ENCODE assay signal across 19 cellular contexts in the genomic region with DNA sequence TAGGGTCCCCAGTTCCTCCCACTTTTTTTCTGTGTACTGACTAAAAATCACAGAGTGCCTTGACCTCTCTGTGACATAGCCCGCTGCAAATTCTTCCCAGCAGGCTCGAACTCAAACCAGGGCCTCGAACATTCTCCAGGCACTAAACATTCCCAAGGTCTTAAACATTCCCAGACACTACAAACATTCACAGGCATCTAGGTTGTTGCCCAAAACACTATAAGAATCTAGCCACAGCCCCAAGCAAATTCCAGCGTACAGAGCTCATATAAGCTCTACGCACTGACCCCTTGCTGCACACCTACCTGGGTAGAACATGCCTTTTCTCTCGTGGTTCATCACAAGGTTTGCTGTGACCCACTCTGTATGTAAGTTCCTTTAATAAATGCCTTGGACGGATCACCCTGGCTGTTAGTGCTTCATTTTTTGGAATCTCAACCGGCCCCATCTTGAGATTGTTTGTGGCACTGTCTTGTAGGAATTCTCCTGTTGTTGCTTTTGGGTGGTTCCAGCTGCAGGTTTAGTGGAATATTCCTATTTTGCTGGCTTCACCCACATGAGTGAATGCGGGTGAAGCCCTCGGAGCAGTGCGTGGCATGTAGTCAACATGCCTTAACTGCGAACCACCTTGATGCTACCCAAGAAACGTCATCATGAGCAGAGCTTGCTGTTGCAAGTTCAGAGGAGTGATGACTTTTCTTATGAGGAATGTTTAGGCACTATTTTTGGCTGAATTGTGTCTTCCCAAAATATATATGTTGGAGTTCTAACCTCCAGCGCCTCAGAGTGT.
DNase-seq lines count a peak whose midpoint lies in the region; ATAC-seq, FAIRE-seq and TF ChIP-seq lines count a peak whose summit lies in the region.
"Had no signal": no experiment of that assay in that cellular context is flagged by ENCODE, and none has a peak within 500 bp of the region (broad histone marks: within the 10 kb centered on the region; RNA-seq: fewer than 3 reads in every experiment).

No MANE protein-coding gene starts in this region.

- no peak for TF ChIP-seq CTCF in GM23338 (conservative IDR thresholded peaks at IDR 0.05; ENCODE audit: low read depth in 2 of 2)
- TF ChIP-seq CTCF in astrocyte (IDR thresholded peaks at IDR 0.05; ENCODE audit: insufficient read depth, low read depth, low read length) = no peak
- TF ChIP-seq CTCF in sigmoid colon (IDR thresholded peaks at IDR 0.05) = no peak

- H3K79me2 ChIP-seq in GM23338 (replicated peaks; ENCODE audit: insufficient read depth) (no peaks in the 10 kb centered on the region), astrocyte (ENCODE audit: insufficient read depth, low read length) (no peaks in the 10 kb centered on the region), trophoblast cell (ENCODE audit: control insufficient read depth, insufficient read depth, low read length, poor library complexity) (peaks cover 1% of the 10 kb centered on the region)

- no peak for TF ChIP-seq EP300 in sigmoid colon (IDR thresholded peaks at IDR 0.05)

- H3K4me1 Mint-ChIP-seq in GM23338 (peaks cover 21% of the 10 kb centered on the region; the same call in 2 of the 3 replicates), astrocyte (ENCODE audit: low read depth, unreplicated experiment) (peaks cover 25% of the 10 kb centered on the region)
- H3K4me1 Mint-ChIP-seq in stimulated activated effector memory CD8-positive, alpha-beta T cell treated with anti-CD3 and anti-CD28 coated beads, Interleukin-12 subunit alpha, Interleukin-12 subunit beta, amount 100 ng/mL, for 72 hours = no peaks in the 10 kb centered on the region
- H3K4me1 Mint-ChIP-seq: CD4-positive, alpha-beta memory T cell had no signal

- no peak overlapping the region for H2AFZ ChIP-seq in GM23338
- H2AFZ ChIP-seq in astrocyte (ENCODE audit: low read depth, low read length) = no peak overlapping the region
- H2AFZ ChIP-seq in trophoblast cell (ENCODE audit: insufficient read depth, low read length, poor library complexity) = no peak overlapping the region

- no peak overlapping the region for H4K12ac ChIP-seq in trophoblast cell (ENCODE audit: low read depth, low read length)

- H3K23ac ChIP-seq in trophoblast cell (ENCODE audit: low read length) = no peak overlapping the region

- H3K36me3 Mint-ChIP-seq in GM23338 (ENCODE audit: low read depth) (no peaks in the 10 kb centered on the region), astrocyte (ENCODE audit: low read depth, unreplicated experiment) (no peaks in the 10 kb centered on the region)
- H3K36me3 Mint-ChIP-seq in stimulated activated effector memory CD8-positive, alpha-beta T cell treated with anti-CD3 and anti-CD28 coated beads, Interleukin-12 subunit alpha, Interleukin-12 subunit beta, amount 100 ng/mL, for 72 hours = no peaks in the 10 kb centered on the region
- H3K36me3 Mint-ChIP-seq: CD4-positive, alpha-beta memory T cell had no signal

- H3F3A ChIP-seq in GM23338 (replicated peaks; ENCODE audit: low read depth) = no peaks in the 10 kb centered on the region

- H3K9ac ChIP-seq in astrocyte (ENCODE audit: low read length) (no peak overlapping the region), trophoblast cell (ENCODE audit: low read length) (no peak overlapping the region)

- peak overlapping the region; percentile 91 for H2BK12ac ChIP-seq in trophoblast cell (ENCODE audit: low read length)

- H3K27me3 ChIP-seq in GM23338 (ENCODE audit: insufficient read depth) (no peaks in the 10 kb centered on the region), astrocyte (ENCODE audit: insufficient read depth, low read length) (no peaks in the 10 kb centered on the region), trophoblast cell (ENCODE audit: insufficient read depth, low read length) (no peaks in the 10 kb centered on the region), sigmoid colon (no peaks in the 10 kb centered on the region)

- H2BK120ac ChIP-seq in trophoblast cell (ENCODE audit: insufficient read depth, low read length, poor library complexity) = peak overlapping the region; percentile 93

- H3K4me2 ChIP-seq in GM23338 (no peak overlapping the region), astrocyte (ENCODE audit: low read length) (no peak overlapping the region), trophoblast cell (ENCODE audit: low read length) (peak overlapping the region; percentile 26)

- no peaks in the 10 kb centered on the region for H4K20me1 ChIP-seq in GM23338 (replicated peaks; ENCODE audit: insufficient read depth)
- H4K20me1 ChIP-seq in astrocyte (ENCODE audit: insufficient read depth, low read length) = no peaks in the 10 kb centered on the region

- peak overlapping the region; percentile 86 for H3K14ac ChIP-seq in trophoblast cell (ENCODE audit: low read length)

- no peaks in the 10 kb centered on the region for H3K9me3 Mint-ChIP-seq in GM23338
- no peaks in the 10 kb centered on the region for H3K9me3 Mint-ChIP-seq in astrocyte (ENCODE audit: unreplicated experiment)
- H3K9me3 Mint-ChIP-seq in stimulated activated effector memory CD8-positive, alpha-beta T cell treated with anti-CD3 and anti-CD28 coated beads, Interleukin-12 subunit alpha, Interleukin-12 subunit beta, amount 100 ng/mL, for 72 hours = no peaks in the 10 kb centered on the region

- WGBS in trophoblast cell (ENCODE audit: extremely low coverage, insufficient coverage, insufficient read length) = no CpG with 5 or more reads among the region's 14 CpGs
- WGBS in sigmoid colon, 2 donors = 92 to 93% methylated on average over 14 of the region's 14 CpGs

- H3K4me3 Mint-ChIP-seq in GM23338 (no peak overlapping the region), astrocyte (ENCODE audit: unreplicated experiment) (no peak overlapping the region)
- no peak overlapping the region for H3K4me3 Mint-ChIP-seq in stimulated activated effector memory CD8-positive, alpha-beta T cell treated with anti-CD3 and anti-CD28 coated beads, Interleukin-12 subunit alpha, Interleukin-12 subunit beta, amount 100 ng/mL, for 72 hours
- H3K4me3 Mint-ChIP-seq: CD4-positive, alpha-beta memory T cell had no signal

- no peaks in the 10 kb centered on the region for H3K27me3 Mint-ChIP-seq in GM23338 (ENCODE audit: insufficient read depth, low read depth, poor library complexity)
- no peaks in the 10 kb centered on the region for H3K27me3 Mint-ChIP-seq in astrocyte (ENCODE audit: low read depth, unreplicated experiment)
- H3K27me3 Mint-ChIP-seq: CD4-positive, alpha-beta memory T cell had no signal

- intact Hi-C loops in Right ventricle myocardium superior (cut with DNase I) (no loop called here), sigmoid colon (cut with DNase I) (no loop called here)

- ATAC-seq in GM23338 (no peak), Right ventricle myocardium superior (ENCODE audit: poor library complexity) (no peak)
- no peak for ATAC-seq in stimulated activated effector memory CD8-positive, alpha-beta T cell treated with anti-CD3 and anti-CD28 coated beads, Interleukin-12 subunit alpha, Interleukin-12 subunit beta, amount 100 ng/mL, for 72 hours

- H2AK5ac ChIP-seq in trophoblast cell (ENCODE audit: low read length) = peak overlapping the region; percentile 87

- H3K4ac ChIP-seq in trophoblast cell (ENCODE audit: low read depth, low read length) = peak overlapping the region; percentile 68

- H3K4me1 ChIP-seq in GM23338 (ENCODE audit: insufficient read depth) (peaks cover 14% of the 10 kb centered on the region; the same call in 1 of the 2 replicates), astrocyte (ENCODE audit: insufficient read depth, low read length) (no peaks in the 10 kb centered on the region), trophoblast cell (ENCODE audit: control insufficient read depth in 1 of 2, insufficient read depth in 2 of 2, low read length in 2 of 2) (peaks cover 10 to 12% of the 10 kb centered on the region in 2 experiments), sigmoid colon (no peaks in the 10 kb centered on the region)
- H3K4me1 ChIP-seq: Caco-2 had no signal

- peak; percentile 1 for DNase-seq in GM23338 (ENCODE audit: low spot score)
- DNase-seq in astrocyte (ENCODE audit: low read depth) = no peak
- peak; percentile 96 for DNase-seq in islet precursor cell
- DNase-seq in trophoblast cell = peak; percentile 96 to 98
- DNase-seq in Right ventricle myocardium superior = no peak
- no peak for DNase-seq in COR-L47 (lab: John Stamatoyannopoulos, UW)
- no peak for DNase-seq in stimulated activated effector memory CD8-positive, alpha-beta T cell treated with anti-CD3 and anti-CD28 coated beads, Interleukin-12 subunit alpha, Interleukin-12 subunit beta, amount 100 ng/mL, for 72 hours (ENCODE audit: low spot score in 2 of 2)
- no peak for DNase-seq in sigmoid colon
- DNase-seq: C1 segment of cervical spinal cord; Caco-2; CD4-positive, alpha-beta memory T cell; DMS153; DND-41; GDM1; H7; HCEC 1CT had no signal

- H3K79me1 ChIP-seq in trophoblast cell (ENCODE audit: low read length) = peaks cover 20% of the 10 kb centered on the region

- H4K8ac ChIP-seq in trophoblast cell (ENCODE audit: low read depth, low read length) = peak overlapping the region; percentile 74

- no peak overlapping the region for H3K4me3 ChIP-seq in GM23338
- no peak overlapping the region for H3K4me3 ChIP-seq in astrocyte (ENCODE audit: insufficient read depth, low read depth, low read length)
- no peak overlapping the region for H3K4me3 ChIP-seq in trophoblast cell (ENCODE audit: low read depth, low read length)
- H3K4me3 ChIP-seq in sigmoid colon = no peak overlapping the region

- peak overlapping the region; percentile 95 for H4K91ac ChIP-seq in trophoblast cell (ENCODE audit: low read depth, low read length)

- H3K27ac ChIP-seq in GM23338 (ENCODE audit: low read depth) (no peak overlapping the region), astrocyte (ENCODE audit: low read depth, low read length) (no peak overlapping the region), trophoblast cell (ENCODE audit: low read depth, low read length) (peak overlapping the region; percentile 89), sigmoid colon (no peak overlapping the region)

- H3K9me3 ChIP-seq in astrocyte (ENCODE audit: insufficient read depth, low read depth, low read length) = no peaks in the 10 kb centered on the region
- no peaks in the 10 kb centered on the region for H3K9me3 ChIP-seq in trophoblast cell (ENCODE audit: insufficient read depth, low read depth, low read length)
- H3K9me3 ChIP-seq in sigmoid colon = no peaks in the 10 kb centered on the region
- H3K9me3 ChIP-seq: Caco-2 had no signal

- TF ChIP-seq POLR2A in sigmoid colon (IDR thresholded peaks at IDR 0.05) = no peak

- peak overlapping the region; percentile 90 for H2BK5ac ChIP-seq in trophoblast cell (ENCODE audit: low read depth, low read length, poor library complexity)

- H3K36me3 ChIP-seq in GM23338 (ENCODE audit: insufficient read depth) (no peaks in the 10 kb centered on the region), astrocyte (ENCODE audit: insufficient read depth, low read length) (no peaks in the 10 kb centered on the region), trophoblast cell (ENCODE audit: control insufficient read depth in 1 of 2, insufficient read depth in 2 of 2, low read length in 2 of 2) (no peaks in the 10 kb centered on the region), sigmoid colon (no peaks in the 10 kb centered on the region)

- H3K18ac ChIP-seq in trophoblast cell (ENCODE audit: low read length) = peak overlapping the region; percentile 80

- H3K27ac Mint-ChIP-seq in GM23338 (no peak overlapping the region), astrocyte (ENCODE audit: unreplicated experiment) (peak overlapping the region; percentile 67)
- H3K27ac Mint-ChIP-seq in stimulated activated effector memory CD8-positive, alpha-beta T cell treated with anti-CD3 and anti-CD28 coated beads, Interleukin-12 subunit alpha, Interleukin-12 subunit beta, amount 100 ng/mL, for 72 hours = no peak overlapping the region
- H3K27ac Mint-ChIP-seq: CD4-positive, alpha-beta memory T cell had no signal

- no peak for FAIRE-seq in astrocyte (lab: Jason Lieb, UNC)
- FAIRE-seq: GM12891, GM18507, H1 had no signal

- H3K9me2 ChIP-seq in GM23338 (ENCODE audit: insufficient read depth) = no peaks in the 10 kb centered on the region

Comparison
In these comparisons a context has a peak if more than half of its experiments do, and no peak if none do; other contexts are left out.
1. DNase-seq: peak in GM23338 (single experiment), islet precursor cell (single experiment) and trophoblast cell (2 of 2); none in astrocyte (single experiment), Right ventricle myocardium superior (single experiment), COR-L47 (single experiment), stimulated activated effector memory CD8-positive, alpha-beta T cell treated with anti-CD3 and anti-CD28 coated beads, Interleukin-12 subunit alpha, Interleukin-12 subunit beta, amount 100 ng/mL, for 72 hours (0 of 2) and sigmoid colon (single experiment).